Comparison of ENCODE assay signal across 8 cellular contexts in the genomic region with DNA sequence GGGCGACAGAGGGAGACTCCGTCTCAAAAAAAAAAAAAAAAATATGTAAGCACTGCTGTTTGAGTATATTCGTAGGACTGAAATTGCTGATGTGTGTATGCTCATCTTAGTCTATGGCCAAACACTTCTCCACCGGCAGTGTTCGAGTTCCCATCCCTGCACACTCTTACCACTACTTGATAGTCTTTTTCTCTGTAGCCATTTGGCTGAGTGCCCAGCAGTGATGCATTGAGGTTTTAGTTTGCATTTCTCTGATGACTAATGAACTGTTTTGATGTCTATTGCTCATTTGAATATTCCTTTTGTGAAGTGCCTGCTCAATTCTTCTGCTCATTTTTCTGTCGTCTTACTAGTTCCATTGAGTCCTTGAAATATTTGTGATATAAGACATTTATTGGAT. TPM values are rescaled to one million over a fixed set of nuclear protein-coding genes. Genes with fewer than 3 reads are reported as not detected.
A peak's percentile ranks its signal among the peaks of the same experiment; 100 is the strongest.
DNase-seq lines count a peak whose midpoint lies in the region; FAIRE-seq and TF ChIP-seq lines count a peak whose summit lies in the region.

No MANE protein-coding gene starts in this region.

- H3K27me3 ChIP-seq in bronchial epithelial cell (ENCODE audit: control insufficient read depth, insufficient read depth, low read length), result no peaks in the 10 kb centered on the region
- no peaks in the 10 kb centered on the region for H3K27me3 ChIP-seq in ovary
- H3K27me3 ChIP-seq in left ventricle myocardium inferior (ENCODE audit: low read depth), result no peaks in the 10 kb centered on the region

- no peak overlapping the region for H3K27ac ChIP-seq in HEK293 (ENCODE audit: extremely low read depth, low read depth, low read length)
- H3K27ac ChIP-seq in ovary, result no peak overlapping the region
- no peak overlapping the region for H3K27ac ChIP-seq in left ventricle myocardium inferior (replicated peaks)

- no peaks in the 10 kb centered on the region for H3K9me3 ChIP-seq in HEK293 (ENCODE audit: control insufficient read depth, insufficient read depth, low read depth, low read length)
- H3K9me3 ChIP-seq in ovary, result no peaks in the 10 kb centered on the region
- H3K9me3 ChIP-seq in left ventricle myocardium inferior (replicated peaks), result no peaks in the 10 kb centered on the region

- intact Hi-C loops in ovary (cut with DNase I), result loop anchor here in 1 of 4 donors (5.0 kb wide), 1 partner anchor 73 kb away; the partner anchor contains the start of genes FAM118B and RPUSD4
- intact Hi-C loops in left ventricle myocardium inferior (cut with micrococcal nuclease), result no loop called here

- peak; percentile 82 for DNase-seq in GM12864 (ENCODE audit: low read depth)
- peak; percentile 91 for DNase-seq in NCI-H1105 (lab: John Stamatoyannopoulos, UW)
- peak; percentile 69 to 78 (median 70) for DNase-seq in activated CD4-positive, CD25-positive, alpha-beta regulatory T cell (lab: John Stamatoyannopoulos, UW)
- DNase-seq in bronchial epithelial cell (ENCODE audit: low read depth), result peak; percentile 95
- peak; percentile 69 to 84 (median 75) for DNase-seq in ovary
- no peak for DNase-seq in HEK293T (ENCODE audit: extremely low spot score)
- DNase-seq in left ventricle myocardium inferior, result no peak

- H3K4me1 ChIP-seq in HEK293 (ENCODE audit: control insufficient read depth, insufficient read depth, low read length), result no peaks in the 10 kb centered on the region; the same call in 1 of the 2 replicates
- peaks cover 4% of the 10 kb centered on the region for H3K4me1 ChIP-seq in ovary (ENCODE audit: insufficient read depth)
- peaks cover 39% of the 10 kb centered on the region for H3K4me1 ChIP-seq in left ventricle myocardium inferior

- TF ChIP-seq CTCF in GM12864 (IDR thresholded peaks at IDR 0.05; ENCODE audit: low read depth, low read length, missing control alignments), result no peak
- TF ChIP-seq CTCF in HEK293 (tag by site-specific recombination; IDR thresholded peaks at IDR 0.05), result no peak
- no peak for TF ChIP-seq CTCF in bronchial epithelial cell (IDR thresholded peaks at IDR 0.05; ENCODE audit: insufficient read depth, low read length, severe bottlenecking)
- no peak for TF ChIP-seq CTCF in ovary (IDR thresholded peaks at IDR 0.05)
- no peak for TF ChIP-seq CTCF in left ventricle myocardium inferior (IDR thresholded peaks at IDR 0.05; ENCODE audit: borderline replicate concordance)

- POLR2A ChIA-PET in HEK293 (lab: Yijun Ruan, JAX), result no interaction called here
- POLR2A ChIA-PET in HEK293T (lab: Yijun Ruan, JAX), result no interaction called here

- no peak for FAIRE-seq in bronchial epithelial cell (lab: Jason Lieb, UNC)

- WGBS in ovary, 3 donors, result 26 to 37% (median 28%) methylated on average over 6 of the region's 6 CpGs

- peak overlapping the region; percentile 27; the same call in 1 of the 2 replicates for H3K4me3 ChIP-seq in GM12864 (ENCODE audit: low read depth, low read length)
- no peak overlapping the region for H3K4me3 ChIP-seq in HEK293 (ENCODE audit: low read depth, low read length)
- H3K4me3 ChIP-seq in bronchial epithelial cell (ENCODE audit: low read depth, low read length), result no peak overlapping the region
- H3K4me3 ChIP-seq in ovary, result no peak overlapping the region
- H3K4me3 ChIP-seq in left ventricle myocardium inferior, result no peak overlapping the region

- H3K36me3 ChIP-seq in HEK293 (ENCODE audit: control insufficient read depth in 2 of 2, insufficient read depth in 1 of 2, low read length in 2 of 2), result peaks cover 0 to 3% of the 10 kb centered on the region in 2 experiments; a peak in 2 of 3 replicates
- peaks cover 2% of the 10 kb centered on the region for H3K36me3 ChIP-seq in bronchial epithelial cell (ENCODE audit: control insufficient read depth, insufficient read depth, low read length)
- H3K36me3 ChIP-seq in ovary, result no peaks in the 10 kb centered on the region
- peaks cover 3% of the 10 kb centered on the region for H3K36me3 ChIP-seq in left ventricle myocardium inferior

- CTCF ChIA-PET in HEK293 (lab: Yijun Ruan, JAX) (interaction anchor here (0.7 kb wide), 1 partner anchor 8 kb away, joined by 3 read pairs; no protein-coding TSS in a partner anchor), HEK293T (lab: Yijun Ruan, JAX) (no interaction called here)

- no peak for TF ChIP-seq EP300 in ovary (IDR thresholded peaks at IDR 0.05)

- no peak for TF ChIP-seq POLR2A in ovary (IDR thresholded peaks at IDR 0.05)

TF ChIP-seq in HEK293, 187 proteins besides CTCF, POLR2A, EP300 and RAD21 (continues in another document):
- TF ChIP-seq, protein P1, sequence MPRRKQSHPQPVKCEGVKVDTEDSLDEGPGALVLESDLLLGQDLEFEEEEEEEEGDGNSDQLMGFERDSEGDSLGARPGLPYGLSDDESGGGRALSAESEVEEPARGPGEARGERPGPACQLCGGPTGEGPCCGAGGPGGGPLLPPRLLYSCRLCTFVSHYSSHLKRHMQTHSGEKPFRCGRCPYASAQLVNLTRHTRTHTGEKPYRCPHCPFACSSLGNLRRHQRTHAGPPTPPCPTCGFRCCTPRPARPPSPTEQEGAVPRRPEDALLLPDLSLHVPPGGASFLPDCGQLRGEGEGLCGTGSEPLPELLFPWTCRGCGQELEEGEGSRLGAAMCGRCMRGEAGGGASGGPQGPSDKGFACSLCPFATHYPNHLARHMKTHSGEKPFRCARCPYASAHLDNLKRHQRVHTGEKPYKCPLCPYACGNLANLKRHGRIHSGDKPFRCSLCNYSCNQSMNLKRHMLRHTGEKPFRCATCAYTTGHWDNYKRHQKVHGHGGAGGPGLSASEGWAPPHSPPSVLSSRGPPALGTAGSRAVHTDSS (tag by site-specific recombination; IDR thresholded peaks at IDR 0.05), result no peak
- TF ChIP-seq ZFP3 (tag by site-specific recombination; IDR thresholded peaks at IDR 0.05; ENCODE audit: low read depth), result peak; percentile 57; the same call in 1 of the 2 replicates
- peak; percentile 54; the same call in 1 of the 2 replicates for TF ChIP-seq ZNF366 (tag by site-specific recombination; conservative IDR thresholded peaks at IDR 0.05)
- TF ChIP-seq FEZF1 (tag by site-specific recombination; IDR thresholded peaks at IDR 0.05), result peak; percentile 98
- peak; percentile 75 for TF ChIP-seq ZNF600 (tag by site-specific recombination; IDR thresholded peaks at IDR 0.05)
- TF ChIP-seq ZEB2 (tag by site-specific recombination; IDR thresholded peaks at IDR 0.05), result no peak

TF ChIP-seq in HEK293T, 16 proteins besides CTCF, POLR2A, EP300 and RAD21:
- no peak for TF ChIP-seq TARDBP (IDR thresholded peaks at IDR 0.05)

RNA-seq across cellular contexts. Expression of gene TIRAP, which starts 1.9 kb away (rescaled TPM):
- 2.1 and 3.3 TPM in 2 replicates for total RNA-seq in bronchial epithelial cell
- total RNA-seq in ovary, result 10 to 100 TPM in 6 of 7 donors, 1 to 10 TPM in 1; 7.6 to 16.0 (median 14.5) TPM
- 10 to 100 TPM; 11.8 to 13.9 TPM for polyA plus RNA-seq in ovary
- total RNA-seq in left ventricle myocardium inferior, result 6.0 TPM

RNA-seq across cellular contexts. Expression of gene FOXRED1, which starts 15.9 kb away (rescaled TPM):
- 16.0 and 16.8 TPM in 2 replicates for total RNA-seq in bronchial epithelial cell
- 10 to 100 TPM; 10.3 to 24.8 (median 17.3) TPM for total RNA-seq in ovary
- polyA plus RNA-seq in ovary, result 10 to 100 TPM; 15.2 to 18.8 TPM
- 27.7 TPM for total RNA-seq in left ventricle myocardium inferior

RNA-seq across cellular contexts. Expression of gene SRPRA, which starts 16.1 kb away (rescaled TPM):
- total RNA-seq in bronchial epithelial cell (61.3 and 71.3 TPM in 2 replicates), ovary (100 to 1,000 TPM in 2 of 7 donors, 10 to 100 TPM in 5; 45.3 to 113 (median 86.0) TPM), left ventricle myocardium inferior (64.2 TPM)
- 100 to 1,000 TPM in 1 of 2 donors, 10 to 100 TPM in 1; 50.1 to 115 TPM for polyA plus RNA-seq in ovary

RNA-seq across cellular contexts. Expression of gene DCPS, which starts 19.0 kb away (rescaled TPM):
- total RNA-seq in bronchial epithelial cell (9.5 and 11.6 TPM in 2 replicates), ovary (10 to 100 TPM in 6 of 7 donors, 1 to 10 TPM in 1; 6.6 to 17.2 (median 13.5) TPM), left ventricle myocardium inferior (12.1 TPM)
- 10 to 100 TPM; 12.4 to 17.2 TPM for polyA plus RNA-seq in ovary

Comparison
In these comparisons a context has a peak if more than half of its experiments do, and no peak if none do; other contexts are left out.
1. DNase-seq: peak in GM12864 (single experiment), NCI-H1105 (single experiment), activated CD4-positive, CD25-positive, alpha-beta regulatory T cell (4 of 4), bronchial epithelial cell (single experiment) and ovary (5 of 5); none in HEK293T (single experiment) and left ventricle myocardium inferior (single experiment).